In the genomic region with DNA sequence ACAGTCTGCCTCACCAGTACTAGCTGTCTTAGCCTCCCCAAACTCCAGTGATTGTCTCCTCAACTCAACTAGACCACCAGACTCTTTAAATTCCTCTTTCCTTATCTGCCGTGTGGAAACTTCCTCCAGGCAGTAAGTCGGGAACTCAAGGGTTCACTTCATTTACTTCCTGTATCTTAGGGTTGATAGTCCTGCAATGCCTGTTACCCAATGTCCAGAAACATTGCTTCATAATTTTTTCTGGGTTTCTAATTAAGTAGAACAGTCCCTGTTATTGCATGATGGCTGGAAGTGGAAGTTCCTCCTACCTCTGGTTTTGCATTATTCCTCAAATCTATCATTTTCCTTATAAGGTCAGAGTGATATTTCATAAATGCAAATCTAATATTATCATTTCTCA, we compare ENCODE assay signal across 21 cellular contexts.
DNase-seq lines count a peak whose midpoint lies in the region; ATAC-seq and TF ChIP-seq lines count a peak whose summit lies in the region.
"Had no signal": no experiment of that assay in that cellular context is flagged by ENCODE, and none has a peak within 500 bp of the region (broad histone marks: within the 10 kb centered on the region; RNA-seq: fewer than 3 reads in every experiment).

No MANE protein-coding gene starts in this region.

- no peaks in the 10 kb centered on the region for H3K36me3 ChIP-seq in liver (ENCODE audit: control insufficient read depth in 4 of 4, insufficient read depth in 3 of 4, low read depth in 1 of 4, low read length in 3 of 4)
- no peaks in the 10 kb centered on the region for H3K36me3 ChIP-seq in ascending aorta
- H3K36me3 ChIP-seq: Peyer's patch had no signal

- intact Hi-C loops in ascending aorta (cut with DNase I) = no loop called here

- H3K27me3 ChIP-seq in liver (ENCODE audit: control insufficient read depth in 4 of 4, insufficient read depth in 4 of 4, low read length in 3 of 4) (no peaks in the 10 kb centered on the region), ascending aorta (no peaks in the 10 kb centered on the region)
- H3K27me3 ChIP-seq: Peyer's patch had no signal

- DNase-seq in CD1c-positive myeloid dendritic cell (ENCODE audit: extremely low spot score) = peak; percentile 93
- DNase-seq in MV-4-11 (lab: John Stamatoyannopoulos, UW) = peak; percentile 89
- peak; percentile 62 for DNase-seq in amniotic epithelial cell (ENCODE audit: low read depth)
- no peak for DNase-seq in ascending aorta (ENCODE audit: low spot score in 2 of 2)
- DNase-seq in NCI-H187 treated with DMSO at 0.1 percent for 48 hours (lab: John Stamatoyannopoulos, UW) = no peak
- DNase-seq in foreskin melanocyte = no peak
- DNase-seq: activated naive CD4-positive, alpha-beta T cell treated with Interleukin-2 at 50 U/mL for 16 hours; activated T-cell treated with anti-CD3 and anti-CD28 coated beads for 4 hours; CD4-positive, alpha-beta memory T cell; cortex of kidney; DMS79 treated with DMSO at 0.1 percent for 48 hours; HCEC 1CT; Karpas-422; left colon; NCI-H1436; NCI-H774; Peyer's patch; stimulated activated CD4-positive, alpha-beta T cell treated with anti-CD3 and anti-CD28 coated beads, Interleukin-4, amount 100 ng/mL, for 1 hour had no signal

- ATAC-seq in HG02840 (IDR thresholded peaks at IDR 0.05; ENCODE audit: low FRiP score, unreplicated experiment) = no peak
- ATAC-seq: left colon had no signal

- no peak for TF ChIP-seq RAD21 in liver (IDR thresholded peaks at IDR 0.05)

- 41% methylated on average over 2 of the region's 2 CpGs for WGBS in liver

- H3K27ac ChIP-seq in liver (ENCODE audit: low read depth in 1 of 2, low read length in 2 of 2) (no peak overlapping the region), ascending aorta (no peak overlapping the region)
- H3K27ac ChIP-seq: Peyer's patch, VCaP had no signal

- H3K4me1 ChIP-seq in liver (ENCODE audit: control insufficient read depth in 4 of 4, insufficient read depth in 4 of 4, low read length in 3 of 4) (no peaks in the 10 kb centered on the region), ascending aorta (no peaks in the 10 kb centered on the region)
- H3K4me1 ChIP-seq: Peyer's patch had no signal

- H3K4me3 ChIP-seq in liver (ENCODE audit: low read depth in 1 of 3, low read length in 3 of 3) = no peak overlapping the region
- no peak overlapping the region for H3K4me3 ChIP-seq in ascending aorta
- H3K4me3 ChIP-seq: Peyer's patch had no signal

- H3K9me3 ChIP-seq in liver (ENCODE audit: control insufficient read depth in 4 of 4, low read length in 3 of 4) (no peaks in the 10 kb centered on the region), ascending aorta (no peaks in the 10 kb centered on the region)
- H3K9me3 ChIP-seq: Peyer's patch had no signal

- TF ChIP-seq CTCF in liver (IDR thresholded peaks at IDR 0.05; ENCODE audit: low read depth, low read length, missing input control) (no peak), ascending aorta (IDR thresholded peaks at IDR 0.05) (no peak)

- no peak overlapping the region for H3K9ac ChIP-seq in liver (ENCODE audit: low read depth in 1 of 2, low read length in 2 of 2)

TF ChIP-seq in liver, 16 proteins besides CTCF, POLR2A, EP300 and RAD21:
- no peak for TF ChIP-seq SP1 (IDR thresholded peaks at IDR 0.05)
- TF ChIP-seq, protein P1, sequence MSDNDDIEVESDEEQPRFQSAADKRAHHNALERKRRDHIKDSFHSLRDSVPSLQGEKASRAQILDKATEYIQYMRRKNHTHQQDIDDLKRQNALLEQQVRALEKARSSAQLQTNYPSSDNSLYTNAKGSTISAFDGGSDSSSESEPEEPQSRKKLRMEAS (IDR thresholded peaks at IDR 0.05) = peak; percentile 32

Comparison
In these comparisons a context has a peak if more than half of its experiments do, and no peak if none do; other contexts are left out.
1. DNase-seq: peak in CD1c-positive myeloid dendritic cell (single experiment), MV-4-11 (single experiment) and amniotic epithelial cell (single experiment); none in ascending aorta (0 of 2), NCI-H187 treated with DMSO at 0.1 percent for 48 hours (single experiment) and foreskin melanocyte (single experiment).